22 cellular contexts compared by ENCODE assay signal in genomic region chr1:15837931-15838330, GRCh38. TPM values are rescaled to one million over a fixed set of nuclear protein-coding genes. Genes with fewer than 3 reads are reported as not detected.
DNase-seq lines count a peak whose midpoint lies in the region; ATAC-seq and TF ChIP-seq lines count a peak whose summit lies in the region.
"Had no signal": no experiment of that assay in that cellular context is flagged by ENCODE, and none has a peak within 500 bp of the region (broad histone marks: within the 10 kb centered on the region; RNA-seq: fewer than 3 reads in every experiment).

No MANE protein-coding gene starts in this region.

- no peak overlapping the region for H3K27ac Mint-ChIP-seq in stimulated activated naive CD8-positive, alpha-beta T cell treated with anti-CD3 and anti-CD28 coated beads, Interleukin-15, Interleukin-2, amounts not matched to agents 100 ng/mL and 50 ng/mL, for 24 hours
- no peak overlapping the region for H3K27ac Mint-ChIP-seq in activated T-helper 1 cell treated with anti-CD3 and anti-CD28 coated beads, Interleukin-12 subunit alpha, Interleukin-12 subunit beta, Interleukin-2, Interleukin-4 antibody, amounts not matched to agents 30 ng/mL and 10 ng/mL and 1 ng/mL, durations not matched to agents 14 hours and 24 hours and 36 hours
- peak overlapping the region; percentile 16 for H3K27ac Mint-ChIP-seq in mesothelial cell of epicardium

- no peak for ATAC-seq in stimulated activated naive CD8-positive, alpha-beta T cell treated with anti-CD3 and anti-CD28 coated beads, Interleukin-15, Interleukin-2, amounts not matched to agents 100 U/mL and 50 U/mL, for 24 hours
- ATAC-seq: body of pancreas, T-cell had no signal

- H3K9me3 Mint-ChIP-seq in stimulated activated naive CD8-positive, alpha-beta T cell treated with anti-CD3 and anti-CD28 coated beads, Interleukin-15, Interleukin-2, amounts not matched to agents 100 ng/mL and 50 ng/mL, for 24 hours: no peaks in the 10 kb centered on the region
- H3K9me3 Mint-ChIP-seq in activated T-helper 1 cell treated with anti-CD3 and anti-CD28 coated beads, Interleukin-12 subunit alpha, Interleukin-12 subunit beta, Interleukin-2, Interleukin-4 antibody, amounts not matched to agents 30 ng/mL and 10 ng/mL and 1 ng/mL, durations not matched to agents 14 hours and 24 hours and 36 hours: no peaks in the 10 kb centered on the region
- no peaks in the 10 kb centered on the region for H3K9me3 Mint-ChIP-seq in mesothelial cell of epicardium
- H3K9me3 Mint-ChIP-seq: H9, T-cell had no signal

- H3K27me3 Mint-ChIP-seq in stimulated activated naive CD8-positive, alpha-beta T cell treated with anti-CD3 and anti-CD28 coated beads, Interleukin-15, Interleukin-2, amounts not matched to agents 100 ng/mL and 50 ng/mL, for 24 hours: no peaks in the 10 kb centered on the region
- peaks cover 3% of the 10 kb centered on the region for H3K27me3 Mint-ChIP-seq in activated T-helper 1 cell treated with anti-CD3 and anti-CD28 coated beads, Interleukin-12 subunit alpha, Interleukin-12 subunit beta, Interleukin-2, Interleukin-4 antibody, amounts not matched to agents 30 ng/mL and 10 ng/mL and 1 ng/mL, durations not matched to agents 14 hours and 24 hours and 36 hours (ENCODE audit: insufficient read depth)
- H3K27me3 Mint-ChIP-seq in mesothelial cell of epicardium (ENCODE audit: low read depth): no peaks in the 10 kb centered on the region
- H3K27me3 Mint-ChIP-seq: T-cell had no signal

- H3K27me3 ChIP-seq in WERI-Rb-1 (ENCODE audit: insufficient read depth, low read depth, severe bottlenecking): no peaks in the 10 kb centered on the region
- no peaks in the 10 kb centered on the region for H3K27me3 ChIP-seq in effector memory CD4-positive, alpha-beta T cell (replicated peaks; ENCODE audit: control insufficient read depth, insufficient read depth, low read length, poor library complexity, severe bottlenecking)
- H3K27me3 ChIP-seq: body of pancreas, vagina had no signal

- peaks cover 18% of the 10 kb centered on the region for H3K9me3 ChIP-seq in WERI-Rb-1 (ENCODE audit: severe bottlenecking)
- H3K9me3 ChIP-seq in effector memory CD4-positive, alpha-beta T cell (ENCODE audit: control insufficient read depth, low read length): no peaks in the 10 kb centered on the region
- H3K9me3 ChIP-seq: body of pancreas, vagina had no signal

- no peaks in the 10 kb centered on the region for H3K36me3 Mint-ChIP-seq in stimulated activated naive CD8-positive, alpha-beta T cell treated with anti-CD3 and anti-CD28 coated beads, Interleukin-15, Interleukin-2, amounts not matched to agents 100 ng/mL and 50 ng/mL, for 24 hours (ENCODE audit: low read depth)
- H3K36me3 Mint-ChIP-seq in activated T-helper 1 cell treated with anti-CD3 and anti-CD28 coated beads, Interleukin-12 subunit alpha, Interleukin-12 subunit beta, Interleukin-2, Interleukin-4 antibody, amounts not matched to agents 30 ng/mL and 10 ng/mL and 1 ng/mL, durations not matched to agents 14 hours and 24 hours and 36 hours (ENCODE audit: low read depth): peaks cover 2% of the 10 kb centered on the region
- H3K36me3 Mint-ChIP-seq in mesothelial cell of epicardium: no peaks in the 10 kb centered on the region
- H3K36me3 Mint-ChIP-seq: T-cell had no signal

- no peak overlapping the region for H3K4me3 ChIP-seq in WERI-Rb-1 (ENCODE audit: low read depth, low read length)
- no peak overlapping the region for H3K4me3 ChIP-seq in effector memory CD4-positive, alpha-beta T cell (ENCODE audit: insufficient read depth, low read depth, low read length, poor library complexity, severe bottlenecking)
- H3K4me3 ChIP-seq: body of pancreas, vagina had no signal

- peaks cover 3% of the 10 kb centered on the region for H3K4me1 ChIP-seq in effector memory CD4-positive, alpha-beta T cell (ENCODE audit: control insufficient read depth, insufficient read depth, low read length, poor library complexity, severe bottlenecking)

- no peaks in the 10 kb centered on the region for H3K36me3 ChIP-seq in WERI-Rb-1
- H3K36me3 ChIP-seq in effector memory CD4-positive, alpha-beta T cell (ENCODE audit: control insufficient read depth, insufficient read depth, low read length): no peaks in the 10 kb centered on the region
- H3K36me3 ChIP-seq: vagina had no signal

- DNase-seq in stimulated activated naive CD8-positive, alpha-beta T cell treated with anti-CD3 and anti-CD28 coated beads, Interleukin-15, Interleukin-2, amounts not matched to agents 100 U/mL and 50 U/mL, for 24 hours: no peak
- DNase-seq in activated T-helper 1 cell treated with anti-CD3 and anti-CD28 coated beads, Interleukin-12 subunit alpha, Interleukin-12 subunit beta, Interleukin-2, Interleukin-4 antibody, amounts not matched to agents 30 ng/mL and 10 ng/mL and 1 ng/mL, durations not matched to agents 14 hours and 24 hours and 36 hours (ENCODE audit: low spot score): no peak
- DNase-seq in mesothelial cell of epicardium (ENCODE audit: low spot score in 2 of 2, unreplicated experiment in 2 of 2): no peak
- no peak for DNase-seq in WERI-Rb-1
- no peak for DNase-seq in cerebellar nuclear complex (lab: John Stamatoyannopoulos, UW)
- no peak for DNase-seq in NCI-H2107 treated with DMSO at 0.1 percent for 48 hours (lab: John Stamatoyannopoulos, UW; ENCODE audit: unreplicated experiment)
- no peak for DNase-seq in effector memory CD4-positive, alpha-beta T cell
- DNase-seq: activated naive CD4-positive, alpha-beta T cell treated with Interleukin-2 at 50 U/mL for 16 hours; body of pancreas; Calu3; IMR-90; MM.1S; NCI-H1694; NCI-H345; NK-92 treated with Interleukin-12 subunit alpha and Interleukin-12 subunit beta, amount 100 ng/mL, for 24 hours; RPMI8226; stimulated activated CD4-positive, alpha-beta T cell treated with anti-CD3 and anti-CD28 coated beads, Interleukin-2, amount 100 ng/mL, for 24 hours had no signal

- intact Hi-C loops in activated T-helper 1 cell treated with anti-CD3 and anti-CD28 coated beads, Interleukin-12 subunit alpha, Interleukin-12 subunit beta, Interleukin-2, Interleukin-4 antibody, amounts not matched to agents 30 ng/mL and 10 ng/mL and 1 ng/mL, durations not matched to agents 14 hours and 24 hours and 36 hours (cut with micrococcal nuclease): loop anchor here (10.0 kb wide), 1 partner anchor 1067 kb away; no protein-coding TSS in a partner anchor

- peaks cover 34% of the 10 kb centered on the region for H3K4me1 Mint-ChIP-seq in stimulated activated naive CD8-positive, alpha-beta T cell treated with anti-CD3 and anti-CD28 coated beads, Interleukin-15, Interleukin-2, amounts not matched to agents 100 ng/mL and 50 ng/mL, for 24 hours (ENCODE audit: low read depth)
- H3K4me1 Mint-ChIP-seq in activated T-helper 1 cell treated with anti-CD3 and anti-CD28 coated beads, Interleukin-12 subunit alpha, Interleukin-12 subunit beta, Interleukin-2, Interleukin-4 antibody, amounts not matched to agents 30 ng/mL and 10 ng/mL and 1 ng/mL, durations not matched to agents 14 hours and 24 hours and 36 hours (ENCODE audit: low read depth): peaks cover 13% of the 10 kb centered on the region
- H3K4me1 Mint-ChIP-seq in mesothelial cell of epicardium: peaks cover 13% of the 10 kb centered on the region

- H3K4me3 Mint-ChIP-seq in stimulated activated naive CD8-positive, alpha-beta T cell treated with anti-CD3 and anti-CD28 coated beads, Interleukin-15, Interleukin-2, amounts not matched to agents 100 ng/mL and 50 ng/mL, for 24 hours: peak overlapping the region; percentile 71
- H3K4me3 Mint-ChIP-seq in activated T-helper 1 cell treated with anti-CD3 and anti-CD28 coated beads, Interleukin-12 subunit alpha, Interleukin-12 subunit beta, Interleukin-2, Interleukin-4 antibody, amounts not matched to agents 30 ng/mL and 10 ng/mL and 1 ng/mL, durations not matched to agents 14 hours and 24 hours and 36 hours: peak overlapping the region; percentile 42
- H3K4me3 Mint-ChIP-seq in mesothelial cell of epicardium: no peak overlapping the region

- no peak overlapping the region for H3K27ac ChIP-seq in WERI-Rb-1
- H3K27ac ChIP-seq in effector memory CD4-positive, alpha-beta T cell (ENCODE audit: insufficient read depth, low read length, poor library complexity, severe bottlenecking): no peak overlapping the region
- H3K27ac ChIP-seq: VCaP had no signal

- TF ChIP-seq CTCF in mesothelial cell of epicardium (IDR thresholded peaks at IDR 0.05; ENCODE audit: unreplicated experiment) (no peak), WERI-Rb-1 (IDR thresholded peaks at IDR 0.05; ENCODE audit: low read depth, low read length) (no peak)

RNA-seq across cellular contexts. Expression of gene SPEN, which starts 9.6 kb away (rescaled TPM):
- 81.9 and 87.6 TPM in 2 replicates for total RNA-seq in activated T-helper 1 cell treated with anti-CD3 and anti-CD28 coated beads, Interleukin-12 subunit alpha, Interleukin-12 subunit beta, Interleukin-2, Interleukin-4 antibody, amounts not matched to agents 30 ng/mL and 10 ng/mL and 1 ng/mL, durations not matched to agents 14 hours and 24 hours and 36 hours
- total RNA-seq in mesothelial cell of epicardium: 74.5 to 88.0 TPM (median 82.1 TPM) in 3 replicates

RNA-seq across cellular contexts. Expression of gene UQCRHL, which starts 30.5 kb away (rescaled TPM):
- 1.3 and 1.5 TPM in 2 replicates for total RNA-seq in activated T-helper 1 cell treated with anti-CD3 and anti-CD28 coated beads, Interleukin-12 subunit alpha, Interleukin-12 subunit beta, Interleukin-2, Interleukin-4 antibody, amounts not matched to agents 30 ng/mL and 10 ng/mL and 1 ng/mL, durations not matched to agents 14 hours and 24 hours and 36 hours
- 2.8 to 3.5 TPM (median 3.0 TPM) in 3 replicates for total RNA-seq in mesothelial cell of epicardium
